9 cellular contexts compared by ENCODE assay signal in genomic region chr17:15619331-15620058, GRCh38. TPM values are rescaled to one million over a fixed set of nuclear protein-coding genes. Genes with fewer than 3 reads are reported as not detected.
DNase-seq lines count a peak whose midpoint lies in the region; ATAC-seq, FAIRE-seq and TF ChIP-seq lines count a peak whose summit lies in the region.
"Not testable (repeated sequence)": the region's sequence is repeated elsewhere in the genome, so short reads cannot be mapped to it uniquely, and the experiment has no call there.
"Had no signal": no experiment of that assay in that cellular context is flagged by ENCODE, and none has a peak within 500 bp of the region (broad histone marks: within the 10 kb centered on the region; RNA-seq: fewer than 3 reads in every experiment).

A gene with protein sequence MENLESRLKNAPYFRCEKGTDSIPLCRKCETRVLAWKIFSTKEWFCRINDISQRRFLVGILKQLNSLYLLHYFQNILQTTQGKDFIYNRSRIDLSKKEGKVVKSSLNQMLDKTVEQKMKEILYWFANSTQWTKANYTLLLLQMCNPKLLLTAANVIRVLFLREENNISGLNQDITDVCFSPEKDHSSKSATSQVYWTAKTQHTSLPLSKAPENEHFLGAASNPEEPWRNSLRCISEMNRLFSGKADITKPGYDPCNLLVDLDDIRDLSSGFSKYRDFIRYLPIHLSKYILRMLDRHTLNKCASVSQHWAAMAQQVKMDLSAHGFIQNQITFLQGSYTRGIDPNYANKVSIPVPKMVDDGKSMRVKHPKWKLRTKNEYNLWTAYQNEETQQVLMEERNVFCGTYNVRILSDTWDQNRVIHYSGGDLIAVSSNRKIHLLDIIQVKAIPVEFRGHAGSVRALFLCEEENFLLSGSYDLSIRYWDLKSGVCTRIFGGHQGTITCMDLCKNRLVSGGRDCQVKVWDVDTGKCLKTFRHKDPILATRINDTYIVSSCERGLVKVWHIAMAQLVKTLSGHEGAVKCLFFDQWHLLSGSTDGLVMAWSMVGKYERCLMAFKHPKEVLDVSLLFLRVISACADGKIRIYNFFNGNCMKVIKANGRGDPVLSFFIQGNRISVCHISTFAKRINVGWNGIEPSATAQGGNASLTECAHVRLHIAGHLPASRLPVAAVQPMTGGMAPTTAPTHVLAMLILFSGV (minus strand): TSS chr17:15619704. CDS start chr17:15619512, 192 bp downstream.

- H3K27ac Mint-ChIP-seq in nephron = peak within 1 kb of the TSS; percentile 84 to 92 (median 87)
- H3K27ac Mint-ChIP-seq in type B pancreatic cell = not testable (repeated sequence)

- FAIRE-seq in TTC549 (lab: Jason Lieb, UNC) = peak; percentile 81

- not testable (repeated sequence) for H3K36me3 Mint-ChIP-seq in nephron (ENCODE audit: low read depth); type B pancreatic cell

- H3K4me3 ChIP-seq in fibroblast of the aortic adventitia (ENCODE audit: low read depth, low read length) = not testable (repeated sequence)

- H3K27me3 Mint-ChIP-seq in nephron (ENCODE audit: low read depth); type B pancreatic cell: not testable (repeated sequence)

- H3K4me3 Mint-ChIP-seq in nephron (peak within 1 kb of the TSS in 2 of 3 experiments; percentile 68 to 74), type B pancreatic cell (peak within 1 kb of the TSS; percentile 60)

- intact Hi-C loops in left ventricle myocardium superior (cut with micrococcal nuclease) = not testable (repeated sequence)

- ATAC-seq in left ventricle myocardium superior = peak; percentile 85

- DNase-seq in Ammon's horn (ENCODE audit: low spot score) = peak; percentile 2
- peak; percentile 51 for DNase-seq in cerebellar cortex (ENCODE audit: low spot score)
- DNase-seq in fibroblast of the aortic adventitia (ENCODE audit: low read depth) = peak; percentile 14
- DNase-seq in left ventricle myocardium superior; type B pancreatic cell (ENCODE audit: extremely low spot score, unreplicated experiment): not testable (repeated sequence)
- DNase-seq in retina = peak; percentile 55

- H3K4me1 Mint-ChIP-seq in nephron; type B pancreatic cell (ENCODE audit: unreplicated experiment): not testable (repeated sequence)

- not testable (repeated sequence) for H3K9me3 Mint-ChIP-seq in nephron, type B pancreatic cell

- TF ChIP-seq CTCF in fibroblast of the aortic adventitia (IDR thresholded peaks at IDR 0.05; ENCODE audit: insufficient read depth, low read length); nephron (IDR thresholded peaks at IDR 0.05; ENCODE audit: unreplicated experiment in 3 of 3); type B pancreatic cell (conservative IDR thresholded peaks at IDR 0.05): not testable (repeated sequence)

RNA-seq across cellular contexts. Expression of the gene that starts here (rescaled TPM):
- 0.27 TPM in 1 of 2 replicates, not detected in the other for total RNA-seq in fibroblast of the aortic adventitia (ENCODE audit: low replicate concordance)
- 0.35 TPM for total RNA-seq in left ventricle myocardium superior
- total RNA-seq in type B pancreatic cell (ENCODE audit: low replicate concordance) = 2.4 and 3.3 TPM in 2 replicates
- total RNA-seq: OCI-LY7 had no signal

Comparison
In these comparisons a context has a peak if more than half of its experiments do, and no peak if none do; other contexts are left out.
1. Peak in DNase-seq in fibroblast of the aortic adventitia; RNA of the gene not detected or under 1 TPM.
2. Peak in ATAC-seq in left ventricle myocardium superior; RNA of the gene not detected or under 1 TPM.